16 cellular contexts compared by ENCODE assay signal in the genomic region with DNA sequence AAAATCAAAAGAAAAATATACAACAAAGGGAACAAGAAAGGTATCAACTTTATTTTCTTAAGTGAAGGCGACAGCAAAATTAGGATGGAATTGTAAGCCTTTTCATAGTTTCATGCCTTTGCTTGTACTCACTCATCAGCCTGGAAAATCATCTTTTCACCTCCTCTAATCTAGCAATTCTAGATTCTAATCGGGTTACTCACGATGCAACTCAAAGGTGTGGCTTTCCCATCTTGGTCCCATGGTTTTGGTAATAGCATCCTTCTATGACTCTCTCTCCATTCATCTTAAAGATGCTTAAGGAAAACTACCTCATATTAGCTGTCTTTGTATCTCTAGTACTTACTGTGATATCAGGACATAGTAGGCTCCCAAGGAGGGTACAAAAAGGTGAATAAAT. TPM values are rescaled to one million over a fixed set of nuclear protein-coding genes. Genes with fewer than 3 reads are reported as not detected.
"Had no signal": no experiment of that assay in that cellular context is flagged by ENCODE, and none has a peak within 500 bp of the region (broad histone marks: within the 10 kb centered on the region; RNA-seq: fewer than 3 reads in every experiment).

No MANE protein-coding gene starts in this region.

- H3K27ac Mint-ChIP-seq: dendritic cell treated with granulocyte-macrophage colony-stimulating factor and Interleukin-4, amounts not matched to agents 40 ng/mL and 50 ng/mL, for 4 days; effector memory CD8-positive, alpha-beta T cell; naive thymus-derived CD8-positive, alpha-beta T cell; stimulated activated effector memory CD8-positive, alpha-beta T cell treated with anti-CD3 and anti-CD28 coated beads, Interleukin-12 subunit alpha, Interleukin-12 subunit beta, amount 100 ng/mL, for 72 hours had no signal

- H3K9me3 Mint-ChIP-seq: dendritic cell treated with granulocyte-macrophage colony-stimulating factor and Interleukin-4, amounts not matched to agents 40 ng/mL and 50 ng/mL, for 4 days had no signal

- H3K27me3 Mint-ChIP-seq: dendritic cell treated with granulocyte-macrophage colony-stimulating factor and Interleukin-4, amounts not matched to agents 40 ng/mL and 50 ng/mL, for 4 days; effector memory CD8-positive, alpha-beta T cell; naive thymus-derived CD8-positive, alpha-beta T cell had no signal

- ATAC-seq: effector memory CD8-positive, alpha-beta T cell; naive thymus-derived CD8-positive, alpha-beta T cell; psoas muscle; right lobe of liver; stimulated activated effector memory CD8-positive, alpha-beta T cell treated with anti-CD3 and anti-CD28 coated beads, Interleukin-12 subunit alpha, Interleukin-12 subunit beta, amount 100 ng/mL, for 72 hours; stimulated activated naive CD8-positive, alpha-beta T cell treated with anti-CD3 and anti-CD28 coated beads, Interleukin-15, Interleukin-2, amounts not matched to agents 100 U/mL and 50 U/mL, for 24 hours had no signal

- H3K4me3 ChIP-seq: hepatocyte, psoas muscle, right lobe of liver, suprapubic skin, tibial artery had no signal

- H3K36me3 Mint-ChIP-seq: naive thymus-derived CD8-positive, alpha-beta T cell; stimulated activated effector memory CD8-positive, alpha-beta T cell treated with anti-CD3 and anti-CD28 coated beads, Interleukin-12 subunit alpha, Interleukin-12 subunit beta, amount 100 ng/mL, for 72 hours had no signal

- H3K4me1 Mint-ChIP-seq: naive thymus-derived CD8-positive, alpha-beta T cell; stimulated activated effector memory CD8-positive, alpha-beta T cell treated with anti-CD3 and anti-CD28 coated beads, Interleukin-12 subunit alpha, Interleukin-12 subunit beta, amount 100 ng/mL, for 72 hours had no signal

- H3K4me3 Mint-ChIP-seq: dendritic cell treated with granulocyte-macrophage colony-stimulating factor and Interleukin-4, amounts not matched to agents 40 ng/mL and 50 ng/mL, for 4 days; effector memory CD8-positive, alpha-beta T cell; naive thymus-derived CD8-positive, alpha-beta T cell; stimulated activated effector memory CD8-positive, alpha-beta T cell treated with anti-CD3 and anti-CD28 coated beads, Interleukin-12 subunit alpha, Interleukin-12 subunit beta, amount 100 ng/mL, for 72 hours had no signal

- DNase-seq: effector memory CD8-positive, alpha-beta T cell; foreskin melanocyte; head of caudate nucleus; naive thymus-derived CD8-positive, alpha-beta T cell; psoas muscle; retina; right lobe of liver; stimulated activated CD4-positive, alpha-beta T cell treated with anti-CD3 and anti-CD28 coated beads, Interleukin-4, amount 100 ng/mL, for 1 hour; stimulated activated CD8-positive, alpha-beta memory T cell treated with anti-CD3 and anti-CD28 coated beads, Interleukin-4, amount 100 ng/mL, for 48 hours; stimulated activated naive CD8-positive, alpha-beta T cell treated with anti-CD3 and anti-CD28 coated beads, Interleukin-15, Interleukin-2, amounts not matched to agents 100 U/mL and 50 U/mL, for 24 hours; tibial artery had no signal

RNA-seq across cellular contexts. Expression of gene DNAH5, which starts 30.5 kb away (rescaled TPM):
- total RNA-seq: mononuclear cell; naive thymus-derived CD8-positive, alpha-beta T cell had no signal
